ENCODE assay signal across 8 cellular contexts in the genomic region with DNA sequence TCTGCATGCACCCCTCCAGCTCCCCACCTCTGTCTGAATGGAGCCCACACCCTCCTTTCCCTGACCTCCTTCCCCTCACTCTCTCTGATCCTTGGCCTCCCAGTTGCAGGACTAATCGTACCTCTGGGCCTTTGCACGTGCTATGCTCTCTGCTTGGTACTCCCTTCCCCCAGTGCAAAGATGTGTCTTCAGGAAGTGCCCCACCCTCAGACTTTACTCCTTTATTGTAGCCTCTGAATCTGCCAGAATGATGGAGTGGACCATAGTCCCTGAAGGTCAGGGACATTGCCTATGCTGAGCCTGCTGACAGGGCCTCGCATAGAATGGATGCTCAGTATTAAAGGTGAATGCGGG. TPM values are rescaled to one million over a fixed set of nuclear protein-coding genes. Genes with fewer than 3 reads are reported as not detected.
A peak's percentile ranks its signal among the peaks of the same experiment; 100 is the strongest.
DNase-seq lines count a peak whose midpoint lies in the region; ATAC-seq lines count a peak whose summit lies in the region.

No MANE protein-coding gene starts in this region.

- peak overlapping the region; percentile 99 for H3K27ac ChIP-seq in subcutaneous abdominal adipose tissue (ENCODE audit: low read depth, low read length)

- H3K4me3 Mint-ChIP-seq in activated CD8-positive, alpha-beta T cell treated with anti-CD3 and anti-CD28 coated beads, Interleukin-2, amount 10 ng/mL, durations not matched to agents 7 days and 5 days: peak overlapping the region; percentile 83

- H3K9me3 ChIP-seq in iPS-18c (ENCODE audit: control insufficient read depth, insufficient read depth, low read length): peaks cover 2% of the 10 kb centered on the region
- H3K9me3 ChIP-seq in subcutaneous abdominal adipose tissue (ENCODE audit: control insufficient read depth in 5 of 5, low read length in 5 of 5): no peaks in the 10 kb centered on the region

- H3K9ac ChIP-seq in subcutaneous abdominal adipose tissue (ENCODE audit: low read length in 5 of 5): peak overlapping the region; percentile 56 to 94 (median 85)

- H3K27ac Mint-ChIP-seq in activated CD8-positive, alpha-beta T cell treated with anti-CD3 and anti-CD28 coated beads, Interleukin-2, amount 10 ng/mL, durations not matched to agents 7 days and 5 days: peak overlapping the region; percentile 94

- H3K27me3 ChIP-seq in subcutaneous abdominal adipose tissue (ENCODE audit: control insufficient read depth in 5 of 5, insufficient read depth in 4 of 5, low read length in 5 of 5): no peaks in the 10 kb centered on the region

- peaks cover 0 to 16% (median 15%) of the 10 kb centered on the region in 5 donors for H3K36me3 ChIP-seq in subcutaneous abdominal adipose tissue (ENCODE audit: control insufficient read depth in 5 of 5, insufficient read depth in 5 of 5, low read length in 5 of 5)

- peaks cover 58% of the 10 kb centered on the region for H3K4me1 Mint-ChIP-seq in activated CD8-positive, alpha-beta T cell treated with anti-CD3 and anti-CD28 coated beads, Interleukin-2, amount 10 ng/mL, durations not matched to agents 7 days and 5 days (ENCODE audit: low read depth)

- H3K36me3 Mint-ChIP-seq in activated CD8-positive, alpha-beta T cell treated with anti-CD3 and anti-CD28 coated beads, Interleukin-2, amount 10 ng/mL, durations not matched to agents 7 days and 5 days (ENCODE audit: low read depth): peaks cover 38% of the 10 kb centered on the region

- in situ Hi-C loops in G401 (cut with HindIII; ENCODE audit: low sequenced_read_pairs): no loop called here

- ATAC-seq in activated CD8-positive, alpha-beta T cell treated with anti-CD3 and anti-CD28 coated beads, Interleukin-2, amount 10 ng/mL, durations not matched to agents 7 days and 5 days: no peak
- no peak for ATAC-seq in HG02642 (IDR thresholded peaks at IDR 0.05; ENCODE audit: poor library complexity, unreplicated experiment)
- no peak for ATAC-seq in GM21447 (IDR thresholded peaks at IDR 0.05; ENCODE audit: unreplicated experiment)

- DNase-seq in NCI-H146 (lab: John Stamatoyannopoulos, UW): peak; percentile 31
- no peak for DNase-seq in NCI-H146 treated with DMSO at 0.1 percent for 48 hours (lab: John Stamatoyannopoulos, UW; ENCODE audit: unreplicated experiment)
- peak; percentile 56 for DNase-seq in activated CD8-positive, alpha-beta T cell treated with anti-CD3 and anti-CD28 coated beads, Interleukin-2, amount 10 ng/mL, durations not matched to agents 7 days and 5 days
- DNase-seq in G401 (ENCODE audit: low spot score): no peak

- POLR2A ChIA-PET in activated CD8-positive, alpha-beta T cell treated with anti-CD3 and anti-CD28 coated beads, Interleukin-2, amount 10 ng/mL, durations not matched to agents 7 days and 5 days (lab: Charles Lee): interaction anchor here (2.5 to 8.6 kb wide), 4 partner anchors 9 to 79 kb away, joined by 8 to 647 read pairs (median 516); a partner anchor contains a TSS

- CTCF ChIA-PET in activated CD8-positive, alpha-beta T cell treated with anti-CD3 and anti-CD28 coated beads, Interleukin-2, amount 10 ng/mL, durations not matched to agents 7 days and 5 days (lab: Charles Lee): interaction anchor here (1.6 to 8.1 kb wide), 4 partner anchors 8 to 79 kb away, joined by 4 to 455 read pairs (median 207); a partner anchor contains a TSS

- H3K9me3 Mint-ChIP-seq in activated CD8-positive, alpha-beta T cell treated with anti-CD3 and anti-CD28 coated beads, Interleukin-2, amount 10 ng/mL, durations not matched to agents 7 days and 5 days (ENCODE audit: insufficient read depth): no peaks in the 10 kb centered on the region

- H3K27me3 Mint-ChIP-seq in activated CD8-positive, alpha-beta T cell treated with anti-CD3 and anti-CD28 coated beads, Interleukin-2, amount 10 ng/mL, durations not matched to agents 7 days and 5 days (ENCODE audit: low read depth): no peaks in the 10 kb centered on the region

- peaks cover 13 to 43% (median 32%) of the 10 kb centered on the region in 5 donors for H3K4me1 ChIP-seq in subcutaneous abdominal adipose tissue (ENCODE audit: control insufficient read depth in 5 of 5, insufficient read depth in 5 of 5, low read length in 5 of 5)

- H3K4me3 ChIP-seq in iPS-18c (ENCODE audit: insufficient read depth, low read depth, low read length) (peak overlapping the region; percentile 57), subcutaneous abdominal adipose tissue (ENCODE audit: low read depth in 1 of 5, low read length in 5 of 5) (peak overlapping the region; percentile 33 to 78 (median 68))

RNA-seq across cellular contexts. Expression of a gene that starts 1.3 kb away (rescaled TPM):
- total RNA-seq in activated CD8-positive, alpha-beta T cell treated with anti-CD3 and anti-CD28 coated beads, Interleukin-2, amount 10 ng/mL, durations not matched to agents 7 days and 5 days: 100 to 1,000 TPM; 462 to 469 TPM
- total RNA-seq in G401 (2014; rRNA removed; shearing (Covaris generic)): 263 and 286 TPM in 2 replicates

RNA-seq across cellular contexts. Expression of a gene that starts 8.5 kb away (rescaled TPM):
- total RNA-seq in activated CD8-positive, alpha-beta T cell treated with anti-CD3 and anti-CD28 coated beads, Interleukin-2, amount 10 ng/mL, durations not matched to agents 7 days and 5 days: 1 to 10 TPM; 3.7 to 4.2 TPM
- 0.37 and 0.47 TPM in 2 replicates for total RNA-seq in G401 (2014; rRNA removed; shearing (Covaris generic))

RNA-seq across cellular contexts. Expression of a gene that starts 40.1 kb away (rescaled TPM):
- 100 to 1,000 TPM; 199 to 215 TPM for total RNA-seq in activated CD8-positive, alpha-beta T cell treated with anti-CD3 and anti-CD28 coated beads, Interleukin-2, amount 10 ng/mL, durations not matched to agents 7 days and 5 days
- total RNA-seq in G401 (2014; rRNA removed; shearing (Covaris generic)): 539 and 749 TPM in 2 replicates

RNA-seq across cellular contexts. Expression of a gene that starts 56.5 kb away (rescaled TPM):
- total RNA-seq in activated CD8-positive, alpha-beta T cell treated with anti-CD3 and anti-CD28 coated beads, Interleukin-2, amount 10 ng/mL, durations not matched to agents 7 days and 5 days: under 1 TPM in 1 of 2 experiments, not detected in 1; 0.08 TPM
- total RNA-seq in G401 (2014; rRNA removed; shearing (Covaris generic)): 11.1 and 17.0 TPM in 2 replicates

RNA-seq across cellular contexts. Expression of a gene that starts 57.6 kb away (rescaled TPM):
- 10 to 100 TPM; 30.1 to 34.5 TPM for total RNA-seq in activated CD8-positive, alpha-beta T cell treated with anti-CD3 and anti-CD28 coated beads, Interleukin-2, amount 10 ng/mL, durations not matched to agents 7 days and 5 days
- total RNA-seq in G401 (2014; rRNA removed; shearing (Covaris generic)): 6.5 and 14.1 TPM in 2 replicates

Comparison
In these comparisons a context has a peak if more than half of its experiments do, and no peak if none do; other contexts are left out.
1. DNase-seq: peak in NCI-H146 (single experiment) and activated CD8-positive, alpha-beta T cell treated with anti-CD3 and anti-CD28 coated beads, Interleukin-2, amount 10 ng/mL, durations not matched to agents 7 days and 5 days (single experiment); none in NCI-H146 treated with DMSO at 0.1 percent for 48 hours (single experiment) and G401 (single experiment).